12 cellular contexts compared by ENCODE assay signal in the genomic region with DNA sequence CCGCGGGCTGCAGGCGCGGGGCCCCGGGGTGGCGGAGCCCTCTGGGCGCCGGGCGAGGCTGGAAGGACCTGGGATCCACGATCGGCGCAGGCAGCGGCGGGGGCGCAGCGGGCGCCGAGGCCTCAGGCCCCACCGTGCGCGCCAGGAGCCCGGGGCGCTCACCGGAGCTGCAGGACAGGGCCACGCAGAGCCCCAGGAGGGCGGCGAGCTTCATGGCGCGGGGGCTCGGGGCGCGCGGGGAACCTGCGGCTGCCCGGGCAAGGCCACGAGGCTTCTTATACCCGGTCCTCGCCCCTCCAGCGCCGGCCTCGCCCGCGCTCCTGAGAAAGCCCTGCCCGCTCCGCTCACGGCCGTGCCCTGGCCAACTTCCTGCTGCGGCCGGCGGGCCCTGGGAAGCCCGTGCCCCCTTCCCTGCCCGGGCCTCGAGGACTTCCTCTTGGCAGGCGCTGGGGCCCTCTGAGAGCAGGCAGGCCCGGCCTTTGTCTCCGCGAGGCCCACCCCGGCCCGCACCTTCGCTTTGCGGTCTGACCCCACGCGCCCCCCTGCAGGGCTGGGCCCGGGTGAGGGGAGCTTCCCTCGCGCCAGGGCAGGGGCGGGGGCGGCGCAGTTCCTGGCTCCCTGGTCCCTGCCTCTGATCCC. TPM values are rescaled to one million over a fixed set of nuclear protein-coding genes. Genes with fewer than 3 reads are reported as not detected.
DNase-seq lines count a peak whose midpoint lies in the region; ATAC-seq and TF ChIP-seq lines count a peak whose summit lies in the region.
"Had no signal": no experiment of that assay in that cellular context is flagged by ENCODE, and none has a peak within 500 bp of the region (broad histone marks: within the 10 kb centered on the region; RNA-seq: fewer than 3 reads in every experiment).

A gene with protein sequence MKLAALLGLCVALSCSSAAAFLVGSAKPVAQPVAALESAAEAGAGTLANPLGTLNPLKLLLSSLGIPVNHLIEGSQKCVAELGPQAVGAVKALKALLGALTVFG (minus strand): TSS at position 251 of the 639 bp plus-strand sequence. CDS start 37 bp downstream, at position 214.

- H3K4me1 Mint-ChIP-seq in chondrocyte (ENCODE audit: low read depth), result peaks cover 4% of the 10 kb centered on the region

- no peak for TF ChIP-seq CTCF in cardiac muscle cell (IDR thresholded peaks at IDR 0.05; ENCODE audit: low read depth, low read length)
- TF ChIP-seq CTCF in chondrocyte (IDR thresholded peaks at IDR 0.05), result no peak
- no peak for TF ChIP-seq CTCF in mucosa of descending colon (IDR thresholded peaks at IDR 0.05)

- H3K9me3 ChIP-seq in cardiac muscle cell (ENCODE audit: low read depth) (no peaks in the 10 kb centered on the region), mucosa of descending colon (no peaks in the 10 kb centered on the region)

- peaks cover 74% of the 10 kb centered on the region for H3K27me3 ChIP-seq in cardiac muscle cell

- H3K36me3 ChIP-seq in cardiac muscle cell (no peaks in the 10 kb centered on the region), mucosa of descending colon (ENCODE audit: low read depth) (no peaks in the 10 kb centered on the region)

- peak within 1 kb of the TSS; percentile 53 for H3K4me3 Mint-ChIP-seq in chondrocyte (ENCODE audit: unreplicated experiment)

- no peak within 1 kb of the TSS for H3K27ac ChIP-seq in cardiac muscle cell

- DNase-seq in cardiac muscle cell (ENCODE audit: low read depth in 1 of 2, low spot score in 1 of 2) (peak in 1 of 2 donors; percentile 22), left ventricle myocardium superior (no peak), chondrocyte (ENCODE audit: low spot score) (no peak), mucosa of descending colon (no peak), NCI-H82 treated with DMSO at 0.1 percent for 48 hours (lab: John Stamatoyannopoulos, UW; ENCODE audit: unreplicated experiment) (no peak), NCI-H1105 treated with DMSO at 0.1 percent for 48 hours (lab: John Stamatoyannopoulos, UW) (no peak), NCI-H2196 treated with DMSO at 0.1 percent for 48 hours (lab: John Stamatoyannopoulos, UW; ENCODE audit: unreplicated experiment) (no peak)
- DNase-seq: activated T-cell treated with anti-CD3 and anti-CD28 coated beads for 4 hours, C1 segment of cervical spinal cord had no signal

- ATAC-seq in left ventricle myocardium superior (no peak), mucosa of descending colon (peak; percentile 39), HG02571 (IDR thresholded peaks at IDR 0.05; ENCODE audit: unreplicated experiment) (no peak)

- intact Hi-C loops in left ventricle myocardium superior (cut with micrococcal nuclease) (no loop called here), mucosa of descending colon (cut with DNase I, micrococcal nuclease) (no loop called here)

- no peaks in the 10 kb centered on the region for H3K9me3 Mint-ChIP-seq in chondrocyte (ENCODE audit: low read depth)

- peaks cover 10% of the 10 kb centered on the region for H3K27me3 Mint-ChIP-seq in chondrocyte (ENCODE audit: low read depth)

- H3K4me3 ChIP-seq in cardiac muscle cell, result peak within 1 kb of the TSS; percentile 27
- no peak within 1 kb of the TSS for H3K4me3 ChIP-seq in mucosa of descending colon

- no peaks in the 10 kb centered on the region for H3K36me3 Mint-ChIP-seq in chondrocyte (ENCODE audit: low read depth)

- no peak within 1 kb of the TSS for H3K27ac Mint-ChIP-seq in chondrocyte (ENCODE audit: unreplicated experiment)

- H3K4me1 ChIP-seq in cardiac muscle cell (ENCODE audit: low read depth) (peaks cover 7% of the 10 kb centered on the region), mucosa of descending colon (ENCODE audit: low read depth) (no peaks in the 10 kb centered on the region)

RNA-seq across cellular contexts. Expression of the gene that starts here (rescaled TPM):
- total RNA-seq in cardiac muscle cell (not detected in 2 replicates), left ventricle myocardium superior (not detected), chondrocyte (0.47 to 0.77 TPM in 2 of 3 replicates, not detected in the other), mucosa of descending colon (not detected)
- 0.56 TPM in 1 of 2 replicates, not detected in the other for polyA plus RNA-seq in cardiac muscle cell
- total RNA-seq: RPMI7951, subcutaneous adipose tissue had no signal

Comparison
In these comparisons a context has a peak if more than half of its experiments do, and no peak if none do; other contexts are left out.
1. Peak in ATAC-seq in mucosa of descending colon; RNA of the gene not detected or under 1 TPM.